Comparison of ENCODE assay signal across 22 cellular contexts in genomic region chr14:94945615-94946014, GRCh38.
DNase-seq lines count a peak whose midpoint lies in the region; ATAC-seq and TF ChIP-seq lines count a peak whose summit lies in the region.
"Had no signal": no experiment of that assay in that cellular context is flagged by ENCODE, and none has a peak within 500 bp of the region (broad histone marks: within the 10 kb centered on the region; RNA-seq: fewer than 3 reads in every experiment).

No MANE protein-coding gene starts in this region.

- no peaks in the 10 kb centered on the region for H3K27me3 Mint-ChIP-seq in activated T-helper 2 cell treated with anti-CD3 and anti-CD28 coated beads, Interferon-gamma antibody, Interleukin-2, Interleukin-4, amounts not matched to agents 10 μg/mL and 5 μg/mL and 100 μg/mL, durations not matched to agents 14 hours and 24 hours and 36 hours (ENCODE audit: low read depth)
- H3K27me3 Mint-ChIP-seq in natural killer cell (ENCODE audit: low read depth in 2 of 2): peaks cover 0 to 4% of the 10 kb centered on the region in 2 donors

- no peaks in the 10 kb centered on the region for H3K79me2 ChIP-seq in DND-41 (ENCODE audit: insufficient read depth, low read length)

- TF ChIP-seq POLR2A in stomach (IDR thresholded peaks at IDR 0.05): no peak

- peaks cover 47% of the 10 kb centered on the region for H3K4me1 ChIP-seq in DND-41 (ENCODE audit: insufficient read depth, low read length)
- H3K4me1 ChIP-seq in stomach: no peaks in the 10 kb centered on the region
- H3K4me1 ChIP-seq: prostate gland, tibial nerve had no signal

- no peak overlapping the region for H3K4me3 ChIP-seq in DND-41 (ENCODE audit: low read depth in 1 of 2, low read length in 2 of 2)
- H3K4me3 ChIP-seq in stomach: no peak overlapping the region
- H3K4me3 ChIP-seq: prostate gland, tibial nerve had no signal

- H3K4me1 Mint-ChIP-seq in activated T-helper 2 cell treated with anti-CD3 and anti-CD28 coated beads, Interferon-gamma antibody, Interleukin-2, Interleukin-4, amounts not matched to agents 10 μg/mL and 5 μg/mL and 100 μg/mL, durations not matched to agents 14 hours and 24 hours and 36 hours (ENCODE audit: low read depth): peaks cover 11% of the 10 kb centered on the region
- H3K4me1 Mint-ChIP-seq in natural killer cell: peaks cover 23 to 27% of the 10 kb centered on the region in 2 donors
- H3K4me1 Mint-ChIP-seq: nephron progenitor cell, WTC11 had no signal

- H3K36me3 Mint-ChIP-seq in activated T-helper 2 cell treated with anti-CD3 and anti-CD28 coated beads, Interferon-gamma antibody, Interleukin-2, Interleukin-4, amounts not matched to agents 10 μg/mL and 5 μg/mL and 100 μg/mL, durations not matched to agents 14 hours and 24 hours and 36 hours (ENCODE audit: low read depth): no peaks in the 10 kb centered on the region
- H3K36me3 Mint-ChIP-seq in natural killer cell: no peaks in the 10 kb centered on the region
- H3K36me3 Mint-ChIP-seq: WTC11 had no signal

- H3K27ac Mint-ChIP-seq in activated T-helper 2 cell treated with anti-CD3 and anti-CD28 coated beads, Interferon-gamma antibody, Interleukin-2, Interleukin-4, amounts not matched to agents 10 μg/mL and 5 μg/mL and 100 μg/mL, durations not matched to agents 14 hours and 24 hours and 36 hours: peak overlapping the region; percentile 10
- peak overlapping the region; percentile 78 to 89 for H3K27ac Mint-ChIP-seq in natural killer cell
- H3K27ac Mint-ChIP-seq: HFFc6, nephron progenitor cell, WTC11 had no signal

- H3K27me3 ChIP-seq in DND-41 (ENCODE audit: insufficient read depth, low read length, poor library complexity): no peaks in the 10 kb centered on the region
- no peaks in the 10 kb centered on the region for H3K27me3 ChIP-seq in stomach
- H3K27me3 ChIP-seq: tibial nerve had no signal

- H3K9ac ChIP-seq in DND-41 (ENCODE audit: low read depth, low read length): no peak overlapping the region

- H2AFZ ChIP-seq in DND-41 (ENCODE audit: low read depth, low read length): no peak overlapping the region; the same call in 1 of the 2 replicates

- intact Hi-C loops in activated T-helper 2 cell treated with anti-CD3 and anti-CD28 coated beads, Interferon-gamma antibody, Interleukin-2, Interleukin-4, amounts not matched to agents 10 μg/mL and 5 μg/mL and 100 μg/mL, durations not matched to agents 14 hours and 24 hours and 36 hours (cut with micrococcal nuclease): no loop called here
- intact Hi-C loops in natural killer cell (cut with micrococcal nuclease) (no loop called here), stomach (cut with DNase I; ENCODE audit: low total_unique reads) (no loop called here)

- H3K9me3 ChIP-seq in DND-41 (ENCODE audit: insufficient read depth, low read length, severe bottlenecking) (no peaks in the 10 kb centered on the region), stomach (peaks cover 0 to 7% (median 3%) of the 10 kb centered on the region in 4 donors)
- H3K9me3 ChIP-seq: prostate gland had no signal

- ATAC-seq in DND-41 (ENCODE audit: insufficient read depth, low read depth): peak; percentile 67
- peak; percentile 82 to 87 (median 85) for ATAC-seq in natural killer cell
- no peak for ATAC-seq in GM19023 (IDR thresholded peaks at IDR 0.05; ENCODE audit: unreplicated experiment)
- ATAC-seq: Right ventricle myocardium inferior, WTC11 had no signal

- H3K4me2 ChIP-seq in DND-41 (ENCODE audit: insufficient read depth, low read length): no peak overlapping the region; the same call in 1 of the 2 replicates

- no peak for TF ChIP-seq EP300 in stomach (IDR thresholded peaks at IDR 0.05)

- WGBS in stomach, 5 donors: 79 to 87% (median 82%) methylated on average over 8 of the region's 8 CpGs

- peak overlapping the region; percentile 68 for H3K27ac ChIP-seq in DND-41 (ENCODE audit: low read length)
- H3K27ac ChIP-seq in stomach: no peak overlapping the region
- no peak overlapping the region for H3K27ac ChIP-seq in caudate nucleus (ENCODE audit: low read depth, low read length)
- H3K27ac ChIP-seq: prostate gland, tibial nerve had no signal

- H3K9me3 Mint-ChIP-seq in activated T-helper 2 cell treated with anti-CD3 and anti-CD28 coated beads, Interferon-gamma antibody, Interleukin-2, Interleukin-4, amounts not matched to agents 10 μg/mL and 5 μg/mL and 100 μg/mL, durations not matched to agents 14 hours and 24 hours and 36 hours: no peaks in the 10 kb centered on the region
- no peaks in the 10 kb centered on the region for H3K9me3 Mint-ChIP-seq in natural killer cell

- TF ChIP-seq CTCF in DND-41 (IDR thresholded peaks at IDR 0.05; ENCODE audit: borderline replicate concordance, extremely low read depth, low read length, poor library complexity, severe bottlenecking): no peak
- no peak for TF ChIP-seq CTCF in natural killer cell (IDR thresholded peaks at IDR 0.05)
- no peak for TF ChIP-seq CTCF in stomach (IDR thresholded peaks at IDR 0.05)

- H3K4me3 Mint-ChIP-seq in activated T-helper 2 cell treated with anti-CD3 and anti-CD28 coated beads, Interferon-gamma antibody, Interleukin-2, Interleukin-4, amounts not matched to agents 10 μg/mL and 5 μg/mL and 100 μg/mL, durations not matched to agents 14 hours and 24 hours and 36 hours (ENCODE audit: low read depth): peak overlapping the region; percentile 20
- peak overlapping the region; percentile 80 for H3K4me3 Mint-ChIP-seq in natural killer cell
- H3K4me3 Mint-ChIP-seq: HFFc6, nephron progenitor cell, WTC11 had no signal

- peak; percentile 24 for DNase-seq in activated CD4-positive, alpha-beta T cell treated with anti-CD3 and anti-CD28 coated beads, Interleukin-2, amount 50 U/mL, for 1 hour
- DNase-seq in activated CD4-positive, alpha-beta T cell treated with anti-CD3 and anti-CD28 coated beads for 48 hours: no peak
- DNase-seq in DND-41 (peak; percentile 61), natural killer cell (peak; percentile 37), stomach (no peak), caudate nucleus (lab: John Stamatoyannopoulos, UW) (no peak)
- no peak for DNase-seq in activated T-helper 2 cell treated with anti-CD3 and anti-CD28 coated beads, Interferon-gamma antibody, Interleukin-2, Interleukin-4, amounts not matched to agents 10 μg/mL and 5 μg/mL and 100 μg/mL, durations not matched to agents 14 hours and 24 hours and 36 hours (ENCODE audit: low spot score)
- DNase-seq: C1 segment of cervical spinal cord; DMS153; HFFc6; hippocampal formation; KG1; kidney; NCI-H2029 treated with DMSO at 0.1 percent for 48 hours; NCI-H510A treated with DMSO at 0.1 percent for 48 hours; nephron progenitor cell; stimulated activated CD4-positive, alpha-beta T cell treated with anti-CD3 and anti-CD28 coated beads, Interleukin-4, amount 100 ng/mL, for 4 hours had no signal

- no peaks in the 10 kb centered on the region for H4K20me1 ChIP-seq in DND-41 (ENCODE audit: insufficient read depth, low read length)

- H3K36me3 ChIP-seq in DND-41 (ENCODE audit: insufficient read depth, low read length): no peaks in the 10 kb centered on the region
- H3K36me3 ChIP-seq in stomach: no peaks in the 10 kb centered on the region
- H3K36me3 ChIP-seq: prostate gland, tibial nerve had no signal

Comparison
In these comparisons a context has a peak if more than half of its experiments do, and no peak if none do; other contexts are left out.
1. DNase-seq: peak in activated CD4-positive, alpha-beta T cell treated with anti-CD3 and anti-CD28 coated beads, Interleukin-2, amount 50 U/mL, for 1 hour (single experiment), DND-41 (single experiment) and natural killer cell (single experiment); none in activated CD4-positive, alpha-beta T cell treated with anti-CD3 and anti-CD28 coated beads for 48 hours (single experiment), activated T-helper 2 cell treated with anti-CD3 and anti-CD28 coated beads, Interferon-gamma antibody, Interleukin-2, Interleukin-4, amounts not matched to agents 10 μg/mL and 5 μg/mL and 100 μg/mL, durations not matched to agents 14 hours and 24 hours and 36 hours (single experiment), stomach (single experiment) and caudate nucleus (0 of 61).